8 cellular contexts compared by ENCODE assay signal in the genomic region with DNA sequence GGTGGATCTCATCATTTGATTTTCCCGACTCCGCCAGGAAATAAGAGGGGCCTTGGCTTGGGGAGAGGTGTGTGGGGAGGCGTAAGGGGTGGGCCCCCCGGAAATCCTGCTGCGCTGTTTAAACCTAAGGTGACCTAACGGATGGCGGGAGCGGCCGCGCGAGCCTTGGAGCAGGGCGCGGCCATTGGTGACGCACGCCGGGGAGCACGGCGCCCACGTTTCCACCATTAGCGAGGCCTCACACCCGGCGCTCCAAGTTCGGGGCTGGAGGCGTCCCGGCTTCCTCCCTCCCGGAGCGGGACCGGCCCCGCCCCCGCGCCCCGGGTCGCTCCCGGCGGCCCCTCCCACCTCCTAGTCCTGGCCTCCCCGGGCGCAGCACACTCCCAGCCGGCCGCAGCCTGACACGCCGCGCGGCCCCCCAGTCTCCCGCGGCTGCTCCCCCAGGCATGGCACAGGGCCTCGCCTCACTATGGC. TPM values are rescaled to one million over a fixed set of nuclear protein-coding genes. Genes with fewer than 3 reads are reported as not detected.
DNase-seq lines count a peak whose midpoint lies in the region; ATAC-seq and TF ChIP-seq lines count a peak whose summit lies in the region.

Gene SMS (plus strand): TSS at position 354 of the 474 bp plus-strand sequence. CDS start 116 bp downstream, at position 470.

- in situ Hi-C loops in transverse colon (cut with MboI; ENCODE audit: low pct_ligation_motif_present in 1 of 4, low pct_unique_long_range_greater_than_20kb in 1 of 4, low sequenced_read_pairs in 3 of 4) = loop anchor here in 1 of 4 donors (25.0 kb wide), 1 partner anchor 103 kb away; the partner anchor contains the start of gene MBTPS2

- H3K79me2 ChIP-seq in Karpas-422 (ENCODE audit: low read length) (peaks cover 40% of the 10 kb centered on the region), osteoblast (ENCODE audit: insufficient read depth, low read length) (peaks cover 23% of the 10 kb centered on the region)

- H3K4me1 ChIP-seq in Karpas-422 (ENCODE audit: low read length) (peaks cover 23% of the 10 kb centered on the region), osteoblast (ENCODE audit: insufficient read depth, low read length) (peaks cover 22% of the 10 kb centered on the region), transverse colon (peaks cover 0 to 5% (median 1%) of the 10 kb centered on the region in 4 donors)

- no peaks in the 10 kb centered on the region for H3K9me2 ChIP-seq in Karpas-422 (replicated peaks; ENCODE audit: insufficient read depth, low read length)

- TF ChIP-seq CTCF in osteoblast (IDR thresholded peaks at IDR 0.05; ENCODE audit: extremely low read depth, low read depth, low read length) (no peak), transverse colon (IDR thresholded peaks at IDR 0.05) (no peak)

- peak within 1 kb of the TSS; percentile 58; the same call in 1 of the 2 replicates for H2AFZ ChIP-seq in Karpas-422 (ENCODE audit: low read length)
- peak within 1 kb of the TSS; percentile 60 for H2AFZ ChIP-seq in osteoblast (ENCODE audit: low read length)

- no peaks in the 10 kb centered on the region for H4K20me1 ChIP-seq in Karpas-422 (ENCODE audit: insufficient read depth, low read depth, low read length)
- peaks cover 4% of the 10 kb centered on the region for H4K20me1 ChIP-seq in osteoblast (ENCODE audit: insufficient read depth, low read length)

- 72% methylated on average over 17 of the region's 46 CpGs; no CpG with 5 or more reads in 1 of the 2 donors for WGBS in transverse colon (ENCODE audit: low coverage in 1 of 2), 2 donors

- H3K27ac ChIP-seq in Karpas-422 (ENCODE audit: low read length) = peak within 1 kb of the TSS; percentile 60
- peak within 1 kb of the TSS; percentile 53 for H3K27ac ChIP-seq in osteoblast (ENCODE audit: low read depth, low read length)
- peak within 1 kb of the TSS; percentile 85 to 90 (median 87) for H3K27ac ChIP-seq in transverse colon

- intact Hi-C loops in transverse colon (cut with DNase I; ENCODE audit: low total_unique reads) = no loop called here

- peak within 1 kb of the TSS; percentile 81 for H3K9ac ChIP-seq in Karpas-422 (ENCODE audit: low read length)

- H3K9me3 ChIP-seq in Karpas-422 (ENCODE audit: low read length) (no peaks in the 10 kb centered on the region), osteoblast (ENCODE audit: low read depth, low read length) (no peaks in the 10 kb centered on the region), transverse colon (no peaks in the 10 kb centered on the region)

- peak; percentile 72 for ATAC-seq in GM21786 (IDR thresholded peaks at IDR 0.05; ENCODE audit: unreplicated experiment)

- DNase-seq in EH (ENCODE audit: low read depth) = peak; percentile 82
- peak; percentile 87 for DNase-seq in Karpas-422
- peak; percentile 72 for DNase-seq in SK-N-DZ (ENCODE audit: low spot score)
- peak; percentile 56 for DNase-seq in activated naive CD4-positive, alpha-beta T cell treated with anti-CD3 and anti-CD28 coated beads, Interleukin-2, amount 50 U/mL, for 16 hours
- no peak for DNase-seq in glomerular endothelial cell (ENCODE audit: extremely low read depth, low read depth, low spot score)
- peak; percentile 94 for DNase-seq in osteoblast (ENCODE audit: insufficient read length, low spot score, missing footprints)
- peak; percentile 81 for DNase-seq in transverse colon

- no peak for TF ChIP-seq EP300 in transverse colon (IDR thresholded peaks at IDR 0.05; ENCODE audit: low read depth)

- peak within 1 kb of the TSS; percentile 71 for H3K4me2 ChIP-seq in Karpas-422 (ENCODE audit: low read depth, low read length, poor library complexity, severe bottlenecking)
- peak within 1 kb of the TSS; percentile 66 for H3K4me2 ChIP-seq in osteoblast (ENCODE audit: insufficient read depth, low read length)

- H3K27me3 ChIP-seq in Karpas-422 (ENCODE audit: low read length) = no peaks in the 10 kb centered on the region
- H3K27me3 ChIP-seq in osteoblast (ENCODE audit: insufficient read depth, low read length) = no peaks in the 10 kb centered on the region
- no peaks in the 10 kb centered on the region for H3K27me3 ChIP-seq in transverse colon

- peak within 1 kb of the TSS; percentile 75 for H3K4me3 ChIP-seq in Karpas-422 (ENCODE audit: low read length)
- H3K4me3 ChIP-seq in osteoblast (ENCODE audit: insufficient read depth, low read length) = peak within 1 kb of the TSS; percentile 75
- peak within 1 kb of the TSS; percentile 35 to 64 (median 60) for H3K4me3 ChIP-seq in transverse colon

- TF ChIP-seq POLR2A in transverse colon (IDR thresholded peaks at IDR 0.05) = peak; percentile 39

- H3K36me3 ChIP-seq in Karpas-422 (ENCODE audit: insufficient read depth, low read length) = no peaks in the 10 kb centered on the region
- H3K36me3 ChIP-seq in osteoblast (ENCODE audit: insufficient read depth, low read length) = no peaks in the 10 kb centered on the region
- no peaks in the 10 kb centered on the region for H3K36me3 ChIP-seq in transverse colon

RNA-seq across cellular contexts. Expression of gene SMS, which starts in this region (rescaled TPM):
- 116 and 131 TPM in 2 replicates for total RNA-seq in Karpas-422 (2014; rRNA removed; shearing (Covaris generic); ENCODE audit: low replicate concordance)
- 175 and 190 TPM in 2 replicates for polyA plus RNA-seq in SK-N-DZ (2014; cell fraction: cytosol; rRNA removed)
- 64.4 and 79.4 TPM in 2 replicates for polyA plus RNA-seq in SK-N-DZ (2014; cell fraction: nucleus; rRNA removed)
- total RNA-seq in glomerular endothelial cell (74.2 and 120 TPM in 2 replicates), osteoblast (69.2 and 76.0 TPM in 2 replicates), transverse colon (10 to 100 TPM; 32.4 to 95.4 (median 43.8) TPM)
